ENCODE assay signal across 20 cellular contexts in genomic region chr4:48930654-48931053, GRCh38. TPM values are rescaled to one million over a fixed set of nuclear protein-coding genes. Genes with fewer than 3 reads are reported as not detected.
DNase-seq lines count a peak whose midpoint lies in the region; TF ChIP-seq lines count a peak whose summit lies in the region.
"Had no signal": no experiment of that assay in that cellular context is flagged by ENCODE, and none has a peak within 500 bp of the region (broad histone marks: within the 10 kb centered on the region; RNA-seq: fewer than 3 reads in every experiment).

No MANE protein-coding gene starts in this region.

- H3K9me2 ChIP-seq in OCI-LY7 (ENCODE audit: insufficient read depth, low read length): no peaks in the 10 kb centered on the region

- H3K9me3 Mint-ChIP-seq in endodermal cell: peaks cover 2% of the 10 kb centered on the region
- H3K9me3 Mint-ChIP-seq in MCF 10A (ENCODE audit: unreplicated experiment): peaks cover 6% of the 10 kb centered on the region

- DNase-seq in BE2C (no peak), H7 (peak; percentile 43), OCI-LY7 (ENCODE audit: low spot score) (no peak), endodermal cell (peak; percentile 61), MCF 10A (ENCODE audit: unreplicated experiment) (no peak), LoVo (ENCODE audit: low spot score) (no peak)
- no peak for DNase-seq in effector CD4-positive, alpha-beta T cell
- DNase-seq: GOT3, IMR-90, MV-4-11, NCI-H146, NCI-H2081, NCI-H510A, NCI-H774, SHP77 treated with DMSO at 0.1 percent for 48 hours had no signal

- H3K27me3 Mint-ChIP-seq in endodermal cell (ENCODE audit: insufficient read depth): peaks cover 4% of the 10 kb centered on the region
- no peaks in the 10 kb centered on the region for H3K27me3 Mint-ChIP-seq in MCF 10A (ENCODE audit: insufficient read depth, unreplicated experiment)

- H3K4me1 ChIP-seq in BE2C (no peaks in the 10 kb centered on the region), OCI-LY7 (ENCODE audit: insufficient read depth, low read length, poor library complexity, severe bottlenecking) (no peaks in the 10 kb centered on the region), endodermal cell (ENCODE audit: control insufficient read depth, insufficient read depth, low read length) (no peaks in the 10 kb centered on the region)
- H3K4me1 ChIP-seq: Caco-2 had no signal

- H3K4me3 Mint-ChIP-seq in endodermal cell: no peak overlapping the region
- no peak overlapping the region for H3K4me3 Mint-ChIP-seq in MCF 10A (ENCODE audit: unreplicated experiment)
- H3K4me3 Mint-ChIP-seq: T-helper 1 cell treated with Interleukin-12 subunit alpha and Interleukin-12 subunit beta and Interleukin-4 antibody, amounts not matched to agents 30 μg/mL and 1 μg/mL, for 36 hours had no signal

- H3K4me1 Mint-ChIP-seq in endodermal cell: no peaks in the 10 kb centered on the region
- H3K4me1 Mint-ChIP-seq in MCF 10A (ENCODE audit: insufficient read depth, unreplicated experiment): no peaks in the 10 kb centered on the region

- H3K4me2 ChIP-seq in OCI-LY7 (ENCODE audit: low read length): no peak overlapping the region

- no peak overlapping the region for H3K27ac Mint-ChIP-seq in endodermal cell
- no peak overlapping the region for H3K27ac Mint-ChIP-seq in MCF 10A (ENCODE audit: low read depth, unreplicated experiment)
- H3K27ac Mint-ChIP-seq: T-helper 1 cell treated with Interleukin-12 subunit alpha and Interleukin-12 subunit beta and Interleukin-4 antibody, amounts not matched to agents 30 μg/mL and 1 μg/mL, for 36 hours had no signal

- no peaks in the 10 kb centered on the region for H3K79me2 ChIP-seq in OCI-LY7 (ENCODE audit: insufficient read depth, low read depth, low read length)

- POLR2A ChIA-PET in OCI-LY7 (lab: Charles Lee) (no interaction called here), MCF 10A (lab: Yijun Ruan, JAX) (no interaction called here)

- 89 to 92% methylated on average over 4 of the region's 4 CpGs for WGBS in endodermal cell (ENCODE audit: insufficient coverage in 1 of 2, insufficient read length in 1 of 2), 2 experiments

- no TSS peak for BruUV-seq in OCI-LY7 (replicated peaks; lab: Mats Ljungman, UMichigan)
- no TSS peak for BruUV-seq in MCF 10A (replicated peaks; lab: Mats Ljungman, UMichigan)

- no peaks in the 10 kb centered on the region for H3K9me3 ChIP-seq in BE2C
- H3K9me3 ChIP-seq in OCI-LY7 (ENCODE audit: low read length): 0 out of 2 replicates have a peak, but pooled peaks cover 5% of the 10 kb centered on the region
- H3K9me3 ChIP-seq in endodermal cell (ENCODE audit: control insufficient read depth, low read length): no peaks in the 10 kb centered on the region
- H3K9me3 ChIP-seq: Caco-2 had no signal

- no peaks in the 10 kb centered on the region for H3K36me3 ChIP-seq in BE2C
- no peaks in the 10 kb centered on the region for H3K36me3 ChIP-seq in H7 (replicated peaks; ENCODE audit: control insufficient read depth, insufficient read depth, low read length)
- H3K36me3 ChIP-seq in OCI-LY7 (ENCODE audit: insufficient read depth, low read length): no peaks in the 10 kb centered on the region
- no peaks in the 10 kb centered on the region for H3K36me3 ChIP-seq in endodermal cell (ENCODE audit: control insufficient read depth, insufficient read depth, low read length)

- no peak overlapping the region for H3K9ac ChIP-seq in endodermal cell (ENCODE audit: extremely low read depth, low read length, poor library complexity, severe bottlenecking)

- H3K27ac ChIP-seq in OCI-LY7 (ENCODE audit: low read depth, low read length, poor library complexity, severe bottlenecking) (no peak overlapping the region), endodermal cell (ENCODE audit: low read depth, low read length) (no peak overlapping the region)
- H3K27ac ChIP-seq: C4-2B had no signal

- H3K36me3 Mint-ChIP-seq in endodermal cell (ENCODE audit: low read depth) (no peaks in the 10 kb centered on the region), MCF 10A (ENCODE audit: insufficient read depth, unreplicated experiment) (no peaks in the 10 kb centered on the region)

- H3K4me3 ChIP-seq in BE2C (ENCODE audit: low read depth, low read length) (no peak overlapping the region), H7 (ENCODE audit: insufficient read depth, low read depth, low read length) (no peak overlapping the region), OCI-LY7 (ENCODE audit: low read depth, low read length, poor library complexity, severe bottlenecking) (no peak overlapping the region), endodermal cell (ENCODE audit: low read length) (no peak overlapping the region)

- H4K20me1 ChIP-seq in OCI-LY7 (ENCODE audit: insufficient read depth, low read length): no peaks in the 10 kb centered on the region

- H2AFZ ChIP-seq in OCI-LY7 (ENCODE audit: low read length): no peak overlapping the region

- TF ChIP-seq CTCF in BE2C (IDR thresholded peaks at IDR 0.05; ENCODE audit: low read depth, low read length) (0 out of 2 replicates have a peak, but pooled peaks have one; percentile 8), OCI-LY7 (conservative IDR thresholded peaks at IDR 0.05; ENCODE audit: low read length) (0 out of 2 replicates have a peak, but pooled peaks have one; percentile 21), endodermal cell (conservative IDR thresholded peaks at IDR 0.05) (no peak), MCF 10A (IDR thresholded peaks at IDR 0.05; ENCODE audit: unreplicated experiment) (no peak)

- CTCF ChIA-PET in OCI-LY7 (lab: Charles Lee; ENCODE audit: unreplicated experiment): no interaction called here
- CTCF ChIA-PET in MCF 10A (lab: Yijun Ruan, JAX): interaction anchor here (1.2 to 1.6 kb wide), 2 partner anchors 14 to 34 kb away, joined by 3 to 10 read pairs; no protein-coding TSS in a partner anchor

- intact Hi-C loops in OCI-LY7 (cut with micrococcal nuclease; ENCODE audit: unreplicated experiment) (no loop called here), MCF 10A (cut with micrococcal nuclease) (no loop called here)

- H3K27me3 ChIP-seq in BE2C (no peaks in the 10 kb centered on the region), H7 (ENCODE audit: control insufficient read depth, insufficient read depth, low read length) (no peaks in the 10 kb centered on the region), endodermal cell (ENCODE audit: control insufficient read depth, insufficient read depth, low read length, poor library complexity, severe bottlenecking) (no peaks in the 10 kb centered on the region)

RNA-seq across cellular contexts. Expression of gene OCIAD2, which starts 24.1 kb away (rescaled TPM):
- 50.2 TPM for polyA plus RNA-seq in BE2C (2012; ENCODE audit: insufficient read depth, insufficient read length, low read depth)
- 82.3 and 83.2 TPM in 2 replicates for total RNA-seq in H7 (2014; rRNA removed; shearing (Covaris generic))
- 102 and 125 TPM in 2 replicates for total RNA-seq in OCI-LY7 (2014; rRNA removed; shearing (Covaris generic))
- total RNA-seq in OCI-LY7 (2022) (65.9 and 76.1 TPM in 2 replicates), endodermal cell (10 to 100 TPM; 65.7 to 73.9 TPM), MCF 10A (2022) (66.3 and 94.1 TPM in 2 replicates)
- polyA plus RNA-seq in endodermal cell (2013, experiment 1 of 2): 62.5 TPM
- polyA plus RNA-seq in endodermal cell (2013, experiment 2 of 2): 67.5 TPM

RNA-seq across cellular contexts. Expression of gene CWH43, which starts 55.4 kb away (rescaled TPM):
- polyA plus RNA-seq in BE2C (2012; ENCODE audit: insufficient read depth, insufficient read length, low read depth): not detected
- not detected in 2 replicates for total RNA-seq in H7 (2014; rRNA removed; shearing (Covaris generic))
- not detected in 2 replicates for total RNA-seq in OCI-LY7 (2014; rRNA removed; shearing (Covaris generic))
- total RNA-seq in OCI-LY7 (2022) (not detected in 2 replicates), endodermal cell (not detected), MCF 10A (2022) (not detected in 2 replicates)
- not detected for polyA plus RNA-seq in endodermal cell (2013, experiment 1 of 2)
- polyA plus RNA-seq in endodermal cell (2013, experiment 2 of 2): not detected
- total RNA-seq: A673, Caco-2, IMR-90, LHCN-M2 had no signal
- polyA plus RNA-seq: IMR-90 had no signal

Comparison
In these comparisons a context has a peak if more than half of its experiments do, and no peak if none do; other contexts are left out.
1. DNase-seq: peak in H7 (single experiment) and endodermal cell (single experiment); none in BE2C (single experiment), OCI-LY7 (single experiment), effector CD4-positive, alpha-beta T cell (single experiment), MCF 10A (single experiment) and LoVo (single experiment).
2. CTCF ChIP-seq: peak in BE2C (single experiment) and OCI-LY7 (single experiment); none in endodermal cell (single experiment) and MCF 10A (single experiment).